18 cellular contexts compared by ENCODE assay signal in genomic region chr9:96411129-96411820, GRCh38. TPM values are rescaled to one million over a fixed set of nuclear protein-coding genes. Genes with fewer than 3 reads are reported as not detected.
A peak's percentile ranks its signal among the peaks of the same experiment; 100 is the strongest.
DNase-seq lines count a peak whose midpoint lies in the region; ATAC-seq and TF ChIP-seq lines count a peak whose summit lies in the region.
"Had no signal": no experiment of that assay in that cellular context is flagged by ENCODE, and none has a peak within 500 bp of the region (broad histone marks: within the 10 kb centered on the region; RNA-seq: fewer than 3 reads in every experiment).

No MANE protein-coding gene starts in this region.

- POLR2A ChIA-PET in activated CD4-positive, alpha-beta T cell treated with anti-CD3 and anti-CD28 coated beads, Interleukin-2, amount 10 ng/mL, durations not matched to agents 7 days and 5 days (lab: Charles Lee), result no interaction called here
- POLR2A ChIA-PET in activated CD4-positive, alpha-beta T cell treated with anti-CD3 and anti-CD28 coated beads for 36 hours (lab: Charles Lee), result interaction anchor here (0.6 kb wide), 1 partner anchor 18 kb away, joined by 5 read pairs; no protein-coding TSS in a partner anchor

- no peak for DNase-seq in activated CD4-positive, alpha-beta T cell treated with anti-CD3 and anti-CD28 coated beads, Interleukin-2, amount 10 ng/mL, durations not matched to agents 7 days and 5 days
- no peak for DNase-seq in activated CD4-positive, alpha-beta T cell treated with anti-CD3 and anti-CD28 coated beads for 36 hours
- DNase-seq in CD14-positive monocyte (ENCODE audit: low spot score) (no peak), mesothelial cell of epicardium (ENCODE audit: low spot score in 2 of 2, unreplicated experiment in 2 of 2) (no peak), NCI-H128 (lab: John Stamatoyannopoulos, UW; ENCODE audit: unreplicated experiment) (no peak)
- no peak for DNase-seq in activated CD4-positive, alpha-beta T cell treated with anti-CD3 and anti-CD28 coated beads for 1 hour
- DNase-seq: CD4-positive, alpha-beta memory T cell; GM23248; HCEC 1CT; MV-4-11; NCI-H1105 treated with DMSO at 0.1 percent for 48 hours; NCI-H1694; NCI-H2081; NCI-H2171; NCI-H345; NCI-H524 treated with DMSO at 0.1 percent for 48 hours had no signal

- CTCF ChIA-PET in activated CD4-positive, alpha-beta T cell treated with anti-CD3 and anti-CD28 coated beads, Interleukin-2, amount 10 ng/mL, durations not matched to agents 7 days and 5 days (lab: Charles Lee), result interaction anchor here (1.5 kb wide), 1 partner anchor 12 kb away, joined by 3 read pairs; no protein-coding TSS in a partner anchor
- CTCF ChIA-PET in activated CD4-positive, alpha-beta T cell treated with anti-CD3 and anti-CD28 coated beads for 36 hours (lab: Charles Lee), result no interaction called here

- peaks cover 52% of the 10 kb centered on the region for H3K4me1 Mint-ChIP-seq in activated CD4-positive, alpha-beta T cell treated with anti-CD3 and anti-CD28 coated beads, Interleukin-2, amount 10 ng/mL, durations not matched to agents 7 days and 5 days
- H3K4me1 Mint-ChIP-seq in activated CD4-positive, alpha-beta T cell treated with anti-CD3 and anti-CD28 coated beads for 36 hours, result peaks cover 39% of the 10 kb centered on the region
- H3K4me1 Mint-ChIP-seq in CD14-positive monocyte, result peaks cover 40% of the 10 kb centered on the region
- H3K4me1 Mint-ChIP-seq in IgD-negative memory B cell, result peaks cover 16 to 23% (median 23%) of the 10 kb centered on the region in 3 donors
- H3K4me1 Mint-ChIP-seq in mesothelial cell of epicardium, result peaks cover 9% of the 10 kb centered on the region

- no peak overlapping the region for H3K4me3 Mint-ChIP-seq in activated CD4-positive, alpha-beta T cell treated with anti-CD3 and anti-CD28 coated beads, Interleukin-2, amount 10 ng/mL, durations not matched to agents 7 days and 5 days
- no peak overlapping the region for H3K4me3 Mint-ChIP-seq in activated CD4-positive, alpha-beta T cell treated with anti-CD3 and anti-CD28 coated beads for 36 hours
- no peak overlapping the region for H3K4me3 Mint-ChIP-seq in CD14-positive monocyte
- peak overlapping the region in 1 of 4 donors; percentile 44 for H3K4me3 Mint-ChIP-seq in IgD-negative memory B cell
- no peak overlapping the region for H3K4me3 Mint-ChIP-seq in mesothelial cell of epicardium

- ATAC-seq in activated CD4-positive, alpha-beta T cell treated with anti-CD3 and anti-CD28 coated beads for 36 hours, result no peak
- no peak for ATAC-seq in HG03354 (IDR thresholded peaks at IDR 0.05; ENCODE audit: poor library complexity, severe bottlenecking, unreplicated experiment)

- no peaks in the 10 kb centered on the region for H3K9me3 Mint-ChIP-seq in activated CD4-positive, alpha-beta T cell treated with anti-CD3 and anti-CD28 coated beads, Interleukin-2, amount 10 ng/mL, durations not matched to agents 7 days and 5 days
- no peaks in the 10 kb centered on the region for H3K9me3 Mint-ChIP-seq in activated CD4-positive, alpha-beta T cell treated with anti-CD3 and anti-CD28 coated beads for 36 hours (ENCODE audit: low read depth)
- H3K9me3 Mint-ChIP-seq in CD14-positive monocyte (no peaks in the 10 kb centered on the region), IgD-negative memory B cell (peaks cover 0 to 1% (median 0%) of the 10 kb centered on the region in 3 donors), mesothelial cell of epicardium (no peaks in the 10 kb centered on the region)
- H3K9me3 Mint-ChIP-seq: CD4-positive, alpha-beta memory T cell had no signal

- no peaks in the 10 kb centered on the region for H3K27me3 Mint-ChIP-seq in activated CD4-positive, alpha-beta T cell treated with anti-CD3 and anti-CD28 coated beads, Interleukin-2, amount 10 ng/mL, durations not matched to agents 7 days and 5 days
- no peaks in the 10 kb centered on the region for H3K27me3 Mint-ChIP-seq in activated CD4-positive, alpha-beta T cell treated with anti-CD3 and anti-CD28 coated beads for 36 hours
- H3K27me3 Mint-ChIP-seq in CD14-positive monocyte (ENCODE audit: low read depth in 3 of 3) (peaks cover 0 to 1% (median 0%) of the 10 kb centered on the region in 3 donors), IgD-negative memory B cell (no peaks in the 10 kb centered on the region), mesothelial cell of epicardium (ENCODE audit: low read depth) (no peaks in the 10 kb centered on the region)
- H3K27me3 Mint-ChIP-seq: CD4-positive, alpha-beta memory T cell had no signal

- no peak for TF ChIP-seq CTCF in CD14-positive monocyte (IDR thresholded peaks at IDR 0.05)
- TF ChIP-seq CTCF in mesothelial cell of epicardium (IDR thresholded peaks at IDR 0.05; ENCODE audit: unreplicated experiment), result no peak

- H3K27ac Mint-ChIP-seq in activated CD4-positive, alpha-beta T cell treated with anti-CD3 and anti-CD28 coated beads, Interleukin-2, amount 10 ng/mL, durations not matched to agents 7 days and 5 days, result peak overlapping the region; percentile 9
- H3K27ac Mint-ChIP-seq in activated CD4-positive, alpha-beta T cell treated with anti-CD3 and anti-CD28 coated beads for 36 hours, result no peak overlapping the region
- peak overlapping the region in 4 of 7 donors; percentile 35 to 79 (median 60) for H3K27ac Mint-ChIP-seq in CD14-positive monocyte
- peak overlapping the region in 2 of 3 donors; percentile 43 to 91 for H3K27ac Mint-ChIP-seq in IgD-negative memory B cell
- peak overlapping the region; percentile 21 for H3K27ac Mint-ChIP-seq in mesothelial cell of epicardium

- intact Hi-C loops in activated CD4-positive, alpha-beta T cell treated with anti-CD3 and anti-CD28 coated beads for 36 hours (cut with DNase I, micrococcal nuclease), result loop anchor here in 1 of 2 experiments (10.0 kb wide), 1 partner anchor 244 kb away; the partner anchor contains the start of gene PRXL2C
- intact Hi-C loops in CD14-positive monocyte (cut with micrococcal nuclease), result loop anchor here in 1 of 2 donors (10.0 kb wide), 2 partner anchors 244 to 536 kb away; partner anchors contain the start of genes ERCC6L2 and PRXL2C

- peaks cover 32% of the 10 kb centered on the region for H3K36me3 Mint-ChIP-seq in activated CD4-positive, alpha-beta T cell treated with anti-CD3 and anti-CD28 coated beads, Interleukin-2, amount 10 ng/mL, durations not matched to agents 7 days and 5 days (ENCODE audit: low read depth)
- H3K36me3 Mint-ChIP-seq in activated CD4-positive, alpha-beta T cell treated with anti-CD3 and anti-CD28 coated beads for 36 hours (ENCODE audit: low read depth), result peaks cover 27% of the 10 kb centered on the region
- H3K36me3 Mint-ChIP-seq in CD14-positive monocyte (no peaks in the 10 kb centered on the region), IgD-negative memory B cell (no peaks in the 10 kb centered on the region), mesothelial cell of epicardium (peaks cover 5% of the 10 kb centered on the region)
- H3K36me3 Mint-ChIP-seq: CD4-positive, alpha-beta memory T cell had no signal

RNA-seq across cellular contexts. Expression of gene ZNF367, which starts 6.9 kb away (rescaled TPM):
- total RNA-seq in activated CD4-positive, alpha-beta T cell treated with anti-CD3 and anti-CD28 coated beads, Interleukin-2, amount 10 ng/mL, durations not matched to agents 7 days and 5 days, result 10 to 100 TPM; 32.3 to 32.5 TPM
- 10 to 100 TPM; 22.0 to 24.2 TPM for total RNA-seq in activated CD4-positive, alpha-beta T cell treated with anti-CD3 and anti-CD28 coated beads for 36 hours
- polyA plus RNA-seq in CD14-positive monocyte, result under 1 TPM in 1 of 2 donors, not detected in 1; 0.08 TPM
- polyA plus RNA-seq in IgD-negative memory B cell, result 0.21 TPM
- 4.4 to 4.9 TPM (median 4.5 TPM) in 3 replicates for total RNA-seq in mesothelial cell of epicardium

RNA-seq across cellular contexts. Expression of gene SLC35D2, which starts 27.8 kb away (rescaled TPM):
- 10 to 100 TPM in 1 of 2 experiments, 1 to 10 TPM in 1; 8.5 to 11.0 TPM for total RNA-seq in activated CD4-positive, alpha-beta T cell treated with anti-CD3 and anti-CD28 coated beads, Interleukin-2, amount 10 ng/mL, durations not matched to agents 7 days and 5 days
- 1 to 10 TPM; 2.6 to 2.7 TPM for total RNA-seq in activated CD4-positive, alpha-beta T cell treated with anti-CD3 and anti-CD28 coated beads for 36 hours
- polyA plus RNA-seq in CD14-positive monocyte, result 10 to 100 TPM; 14.8 to 27.4 TPM
- 11.0 TPM for polyA plus RNA-seq in IgD-negative memory B cell
- total RNA-seq in mesothelial cell of epicardium, result 21.0 to 22.2 TPM (median 22.0 TPM) in 3 replicates

RNA-seq across cellular contexts. Expression of gene HABP4, which starts 38.7 kb away (rescaled TPM):
- 1 to 10 TPM; 5.0 to 6.1 TPM for total RNA-seq in activated CD4-positive, alpha-beta T cell treated with anti-CD3 and anti-CD28 coated beads, Interleukin-2, amount 10 ng/mL, durations not matched to agents 7 days and 5 days
- total RNA-seq in activated CD4-positive, alpha-beta T cell treated with anti-CD3 and anti-CD28 coated beads for 36 hours, result 1 to 10 TPM; 5.8 to 7.3 TPM
- polyA plus RNA-seq in CD14-positive monocyte (under 1 TPM; 0.54 to 0.97 TPM), IgD-negative memory B cell (7.4 TPM)
- total RNA-seq in mesothelial cell of epicardium, result 14.8 to 15.5 TPM (median 15.4 TPM) in 3 replicates
